ENCODE assay signal across 1 cellular context in the genomic region with DNA sequence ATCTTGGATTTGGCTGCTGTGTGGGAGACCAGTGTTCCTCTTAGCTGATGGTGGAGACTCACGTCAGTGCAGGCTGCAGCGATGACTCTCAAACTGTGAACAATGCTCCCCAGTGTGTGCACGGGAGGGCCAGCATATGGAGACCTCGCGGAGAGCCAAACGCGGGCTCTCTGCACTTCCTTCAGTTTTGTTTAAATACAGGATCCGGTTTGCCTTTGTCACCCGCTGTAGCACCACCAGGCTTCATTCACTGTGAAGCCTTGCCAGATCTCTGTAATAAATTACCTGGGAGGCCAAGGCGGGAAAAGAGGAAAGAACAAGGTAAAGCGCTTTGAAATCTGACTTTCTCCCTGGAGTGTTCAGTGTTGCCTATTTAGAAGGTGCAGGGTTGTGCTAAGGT.
TF ChIP-seq lines count a peak whose summit lies in the region.

No MANE protein-coding gene starts in this region.

TF ChIP-seq in SK-N-SH, 30 proteins besides CTCF, POLR2A, EP300 and RAD21 (continued from another document):
- TF ChIP-seq, protein P1, sequence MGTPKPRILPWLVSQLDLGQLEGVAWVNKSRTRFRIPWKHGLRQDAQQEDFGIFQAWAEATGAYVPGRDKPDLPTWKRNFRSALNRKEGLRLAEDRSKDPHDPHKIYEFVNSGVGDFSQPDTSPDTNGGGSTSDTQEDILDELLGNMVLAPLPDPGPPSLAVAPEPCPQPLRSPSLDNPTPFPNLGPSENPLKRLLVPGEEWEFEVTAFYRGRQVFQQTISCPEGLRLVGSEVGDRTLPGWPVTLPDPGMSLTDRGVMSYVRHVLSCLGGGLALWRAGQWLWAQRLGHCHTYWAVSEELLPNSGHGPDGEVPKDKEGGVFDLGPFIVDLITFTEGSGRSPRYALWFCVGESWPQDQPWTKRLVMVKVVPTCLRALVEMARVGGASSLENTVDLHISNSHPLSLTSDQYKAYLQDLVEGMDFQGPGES (IDR thresholded peaks at IDR 0.05; ENCODE audit: low read depth, low read length) = no peak
- TF ChIP-seq TAF1 (IDR thresholded peaks at IDR 0.05; ENCODE audit: borderline replicate concordance, low read depth, low read length) (no peak), RCOR1 (IDR thresholded peaks at IDR 0.05; ENCODE audit: low read length) (no peak), JUND (IDR thresholded peaks at IDR 0.05) (no peak), GATA2 (CRISPR knock-in tag; IDR thresholded peaks at IDR 0.05) (no peak), SMC3 (IDR thresholded peaks at IDR 0.05; ENCODE audit: low read depth, low read length) (no peak), GABPA (IDR thresholded peaks at IDR 0.05; ENCODE audit: low read depth) (no peak), RFX5 (IDR thresholded peaks at IDR 0.05; ENCODE audit: low read length) (no peak)
- TF ChIP-seq, protein P2, sequence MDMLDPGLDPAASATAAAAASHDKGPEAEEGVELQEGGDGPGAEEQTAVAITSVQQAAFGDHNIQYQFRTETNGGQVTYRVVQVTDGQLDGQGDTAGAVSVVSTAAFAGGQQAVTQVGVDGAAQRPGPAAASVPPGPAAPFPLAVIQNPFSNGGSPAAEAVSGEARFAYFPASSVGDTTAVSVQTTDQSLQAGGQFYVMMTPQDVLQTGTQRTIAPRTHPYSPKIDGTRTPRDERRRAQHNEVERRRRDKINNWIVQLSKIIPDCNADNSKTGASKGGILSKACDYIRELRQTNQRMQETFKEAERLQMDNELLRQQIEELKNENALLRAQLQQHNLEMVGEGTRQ (IDR thresholded peaks at IDR 0.05; ENCODE audit: borderline replicate concordance, low read depth, low read length) = no peak
- TF ChIP-seq, protein P3, sequence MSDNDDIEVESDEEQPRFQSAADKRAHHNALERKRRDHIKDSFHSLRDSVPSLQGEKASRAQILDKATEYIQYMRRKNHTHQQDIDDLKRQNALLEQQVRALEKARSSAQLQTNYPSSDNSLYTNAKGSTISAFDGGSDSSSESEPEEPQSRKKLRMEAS (IDR thresholded peaks at IDR 0.05; ENCODE audit: low read depth) = no peak
